20 cellular contexts compared by ENCODE assay signal in the genomic region with DNA sequence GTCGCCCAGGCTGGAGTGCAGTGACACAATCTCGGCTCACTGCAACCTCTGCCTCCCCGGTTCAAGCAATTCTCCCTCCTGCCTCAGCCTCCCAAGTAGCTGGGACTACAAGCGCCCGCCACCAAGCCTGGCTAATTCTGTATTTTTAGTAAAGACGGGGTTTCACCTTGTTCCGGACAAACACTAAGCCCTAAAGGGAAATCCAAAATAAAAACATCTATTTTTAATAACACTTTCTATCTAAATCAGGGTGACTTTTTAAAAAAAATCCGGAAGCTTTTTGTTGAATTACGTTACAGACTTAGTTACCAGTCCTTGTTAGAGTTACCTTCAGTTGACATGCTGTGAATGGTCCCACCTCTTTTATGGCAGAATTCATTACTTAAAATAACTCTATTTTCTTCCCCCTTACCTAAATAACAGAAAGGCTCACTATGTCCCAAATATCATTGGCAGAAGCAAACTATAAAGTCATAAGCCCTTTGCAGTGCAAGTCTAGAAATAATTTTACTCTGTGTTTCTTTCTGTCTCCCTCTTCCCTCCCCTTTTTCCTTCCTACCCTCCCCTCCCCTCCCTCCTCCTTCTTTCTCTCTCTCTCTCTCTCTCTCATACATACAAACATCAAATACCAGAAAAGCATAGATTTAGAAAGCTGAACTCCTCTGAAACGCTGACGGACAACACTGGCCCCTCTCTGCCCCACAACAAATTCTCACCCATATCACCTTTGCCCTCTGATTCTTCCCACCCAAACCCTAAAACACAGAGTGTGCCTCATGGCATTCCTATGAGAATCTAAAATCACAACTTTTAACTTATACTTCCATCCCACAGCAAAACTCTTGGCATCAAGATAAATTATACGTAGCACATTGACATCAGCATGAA. TPM values are rescaled to one million over a fixed set of nuclear protein-coding genes. Genes with fewer than 3 reads are reported as not detected.
A peak's percentile ranks its signal among the peaks of the same experiment; 100 is the strongest.
DNase-seq lines count a peak whose midpoint lies in the region; ATAC-seq, FAIRE-seq and TF ChIP-seq lines count a peak whose summit lies in the region.
"Had no signal": no experiment of that assay in that cellular context is flagged by ENCODE, and none has a peak within 500 bp of the region (broad histone marks: within the 10 kb centered on the region; RNA-seq: fewer than 3 reads in every experiment).

No MANE protein-coding gene starts in this region.

- no peak overlapping the region for H3K4me2 ChIP-seq in PC-3 (ENCODE audit: low read length)
- H3K4me2 ChIP-seq in endothelial cell of umbilical vein (ENCODE audit: insufficient read depth, low read length): no peak overlapping the region
- H3K4me2 ChIP-seq: KMS-11 had no signal

- no peaks in the 10 kb centered on the region for H3K27me3 Mint-ChIP-seq in mesothelial cell of epicardium (ENCODE audit: low read depth)
- H3K27me3 Mint-ChIP-seq in activated T-helper 1 cell treated with anti-CD3 and anti-CD28 coated beads, Interleukin-12 subunit alpha, Interleukin-12 subunit beta, Interleukin-2, Interleukin-4 antibody, amounts not matched to agents 30 ng/mL and 10 ng/mL and 1 ng/mL, durations not matched to agents 14 hours and 24 hours and 36 hours (ENCODE audit: insufficient read depth): peaks cover 10% of the 10 kb centered on the region

- H3K27ac Mint-ChIP-seq in mesothelial cell of epicardium: peak overlapping the region; percentile 1
- no peak overlapping the region for H3K27ac Mint-ChIP-seq in activated T-helper 1 cell treated with anti-CD3 and anti-CD28 coated beads, Interleukin-12 subunit alpha, Interleukin-12 subunit beta, Interleukin-2, Interleukin-4 antibody, amounts not matched to agents 30 ng/mL and 10 ng/mL and 1 ng/mL, durations not matched to agents 14 hours and 24 hours and 36 hours
- H3K27ac Mint-ChIP-seq: activated naive CD8-positive, alpha-beta T cell; nephron progenitor cell had no signal

- H3K9me3 Mint-ChIP-seq in mesothelial cell of epicardium: no peaks in the 10 kb centered on the region
- no peaks in the 10 kb centered on the region for H3K9me3 Mint-ChIP-seq in activated T-helper 1 cell treated with anti-CD3 and anti-CD28 coated beads, Interleukin-12 subunit alpha, Interleukin-12 subunit beta, Interleukin-2, Interleukin-4 antibody, amounts not matched to agents 30 ng/mL and 10 ng/mL and 1 ng/mL, durations not matched to agents 14 hours and 24 hours and 36 hours
- H3K9me3 Mint-ChIP-seq: nephron progenitor cell had no signal

- CTCF ChIA-PET in AG04449 (lab: Yijun Ruan, JAX): interaction anchor here (0.8 to 2.4 kb wide), 3 partner anchors 86 to 891 kb away, joined by 3 to 10 read pairs (median 3); no protein-coding TSS in a partner anchor
- CTCF ChIA-PET in PC-3 (lab: Charles Lee): no interaction called here
- CTCF ChIA-PET in endothelial cell of umbilical vein (lab: Charles Lee): interaction anchor here (0.6 to 16.6 kb wide), 11 partner anchors 11 to 158 kb away, joined by 3 to 379 read pairs (median 4); no protein-coding TSS in a partner anchor

- POLR2A ChIA-PET in AG04449 (lab: Yijun Ruan, JAX): interaction anchor here (0.7 to 1.9 kb wide), 8 partner anchors 13 to 455 kb away, joined by 3 to 7 read pairs (median 4); a partner anchor contains a TSS
- POLR2A ChIA-PET in PC-3 (lab: Charles Lee; ENCODE audit: unreplicated experiment): interaction anchor here (0.6 kb wide), 1 partner anchor 16 kb away, joined by 4 read pairs; no protein-coding TSS in a partner anchor
- POLR2A ChIA-PET in endothelial cell of umbilical vein (lab: Charles Lee): interaction anchor here (0.6 to 5.3 kb wide), 10 partner anchors 18 to 776 kb away, joined by 3 to 49 read pairs (median 6); a partner anchor contains a TSS

- H3K4me1 ChIP-seq in PC-3 (ENCODE audit: insufficient read depth, low read length) (peaks cover 24% of the 10 kb centered on the region), endothelial cell of umbilical vein (ENCODE audit: control insufficient read depth, extremely low read depth, insufficient read depth, low read length) (peaks cover 7% of the 10 kb centered on the region)
- H3K4me1 ChIP-seq: uterus had no signal

- peaks cover 11% of the 10 kb centered on the region for H3K36me3 Mint-ChIP-seq in mesothelial cell of epicardium
- H3K36me3 Mint-ChIP-seq in activated T-helper 1 cell treated with anti-CD3 and anti-CD28 coated beads, Interleukin-12 subunit alpha, Interleukin-12 subunit beta, Interleukin-2, Interleukin-4 antibody, amounts not matched to agents 30 ng/mL and 10 ng/mL and 1 ng/mL, durations not matched to agents 14 hours and 24 hours and 36 hours (ENCODE audit: low read depth): peaks cover 3% of the 10 kb centered on the region
- H3K36me3 Mint-ChIP-seq: activated naive CD8-positive, alpha-beta T cell had no signal

- no peaks in the 10 kb centered on the region for H3K9me2 ChIP-seq in PC-3 (replicated peaks; ENCODE audit: low read length)

- H2AFZ ChIP-seq in PC-3 (ENCODE audit: low read length) (no peak overlapping the region), endothelial cell of umbilical vein (ENCODE audit: low read depth, low read length) (no peak overlapping the region)

- H3K4me1 Mint-ChIP-seq in mesothelial cell of epicardium: peaks cover 21% of the 10 kb centered on the region
- peaks cover under 1% of the 10 kb centered on the region for H3K4me1 Mint-ChIP-seq in activated T-helper 1 cell treated with anti-CD3 and anti-CD28 coated beads, Interleukin-12 subunit alpha, Interleukin-12 subunit beta, Interleukin-2, Interleukin-4 antibody, amounts not matched to agents 30 ng/mL and 10 ng/mL and 1 ng/mL, durations not matched to agents 14 hours and 24 hours and 36 hours (ENCODE audit: low read depth)
- H3K4me1 Mint-ChIP-seq: nephron progenitor cell had no signal

- H3K4me3 Mint-ChIP-seq in mesothelial cell of epicardium: no peak overlapping the region
- no peak overlapping the region for H3K4me3 Mint-ChIP-seq in activated T-helper 1 cell treated with anti-CD3 and anti-CD28 coated beads, Interleukin-12 subunit alpha, Interleukin-12 subunit beta, Interleukin-2, Interleukin-4 antibody, amounts not matched to agents 30 ng/mL and 10 ng/mL and 1 ng/mL, durations not matched to agents 14 hours and 24 hours and 36 hours
- H3K4me3 Mint-ChIP-seq: activated naive CD8-positive, alpha-beta T cell; nephron progenitor cell had no signal

- no peaks in the 10 kb centered on the region for H3K79me2 ChIP-seq in PC-3 (ENCODE audit: low read length)
- H3K79me2 ChIP-seq in endothelial cell of umbilical vein (ENCODE audit: control insufficient read depth, insufficient read depth, low read length): no peaks in the 10 kb centered on the region

- no TSS peak for BruUV-seq in PC-3 (replicated peaks; lab: Mats Ljungman, UMichigan)
- BruUV-seq in endothelial cell of umbilical vein (replicated peaks; lab: Mats Ljungman, UMichigan): no TSS peak

- H3K9ac ChIP-seq in PC-3 (ENCODE audit: low read length): no peak overlapping the region
- H3K9ac ChIP-seq in endothelial cell of umbilical vein (replicated peaks; ENCODE audit: extremely low read depth, insufficient read depth, low read length): no peak overlapping the region
- H3K9ac ChIP-seq: KMS-11 had no signal

- H3K27me3 ChIP-seq in PC-3 (ENCODE audit: low read length): no peaks in the 10 kb centered on the region
- H3K27me3 ChIP-seq in endothelial cell of umbilical vein (ENCODE audit: control insufficient read depth in 2 of 2, insufficient read depth in 2 of 2, low read length in 2 of 2): no peaks in the 10 kb centered on the region
- H3K27me3 ChIP-seq: uterus had no signal

- DNase-seq in AG04449 (ENCODE audit: low read depth, low spot score) (peak; percentile 42), PC-3 (peak; percentile 25), endothelial cell of umbilical vein (ENCODE audit: low read depth, low spot score) (peak; percentile 89), mesothelial cell of epicardium (ENCODE audit: low spot score in 2 of 2, unreplicated experiment in 2 of 2) (no peak), GM19239 (ENCODE audit: insufficient read length, low spot score) (no peak)
- DNase-seq in activated T-helper 1 cell treated with anti-CD3 and anti-CD28 coated beads, Interleukin-12 subunit alpha, Interleukin-12 subunit beta, Interleukin-2, Interleukin-4 antibody, amounts not matched to agents 30 ng/mL and 10 ng/mL and 1 ng/mL, durations not matched to agents 14 hours and 24 hours and 36 hours (ENCODE audit: low spot score): no peak
- DNase-seq: activated CD8-positive, alpha-beta memory T cell treated with anti-CD3 and anti-CD28 coated beads, Interleukin-2, amount 50 U/mL, for 4 hours; central memory CD4-positive, alpha-beta T cell; HCEC 1CT; left ventricle myocardium inferior; NCI-H146; NCI-H446; nephron progenitor cell; right cardiac atrium; stimulated activated CD4-positive, alpha-beta T cell treated with anti-CD3 and anti-CD28 coated beads, Interleukin-4, amount 100 ng/mL, for 24 hours; uterus had no signal

- intact Hi-C loops in PC-3 (cut with micrococcal nuclease): no loop called here
- intact Hi-C loops in endothelial cell of umbilical vein (cut with micrococcal nuclease): loop anchor here (1.0 to 5.0 kb wide), 5 partner anchors 25 to 427 kb away; a partner anchor contains a TSS
- intact Hi-C loops in activated T-helper 1 cell treated with anti-CD3 and anti-CD28 coated beads, Interleukin-12 subunit alpha, Interleukin-12 subunit beta, Interleukin-2, Interleukin-4 antibody, amounts not matched to agents 30 ng/mL and 10 ng/mL and 1 ng/mL, durations not matched to agents 14 hours and 24 hours and 36 hours (cut with micrococcal nuclease): no loop called here

- H3K9me1 ChIP-seq in endothelial cell of umbilical vein (replicated peaks; ENCODE audit: control insufficient read depth, extremely low read depth, insufficient read depth, low read length): no peaks in the 10 kb centered on the region

- no peaks in the 10 kb centered on the region for H3K9me3 ChIP-seq in PC-3 (ENCODE audit: low read length)
- no peaks in the 10 kb centered on the region for H3K9me3 ChIP-seq in endothelial cell of umbilical vein (replicated peaks; ENCODE audit: control insufficient read depth, insufficient read depth, low read length)
- H3K9me3 ChIP-seq: left ventricle myocardium inferior, uterus had no signal

- H3K36me3 ChIP-seq in PC-3 (ENCODE audit: low read depth, low read length) (peaks cover 34% of the 10 kb centered on the region), endothelial cell of umbilical vein (ENCODE audit: control insufficient read depth in 2 of 2, extremely low read depth in 1 of 2, insufficient read depth in 2 of 2, low read length in 2 of 2) (peaks cover 5 to 15% of the 10 kb centered on the region in 2 experiments)

- no peak for TF ChIP-seq CTCF in AG04449 (IDR thresholded peaks at IDR 0.05; ENCODE audit: insufficient read depth, low read length, missing control alignments)
- TF ChIP-seq CTCF in PC-3 (conservative IDR thresholded peaks at IDR 0.05; ENCODE audit: low read depth, low read length): no peak
- TF ChIP-seq CTCF in endothelial cell of umbilical vein (IDR thresholded peaks at IDR 0.05; ENCODE audit: extremely low read depth in 1 of 2, insufficient read depth in 1 of 2, low read depth in 1 of 2, low read length in 2 of 2): no peak
- no peak for TF ChIP-seq CTCF in mesothelial cell of epicardium (IDR thresholded peaks at IDR 0.05; ENCODE audit: unreplicated experiment)

- H4K20me1 ChIP-seq in PC-3 (ENCODE audit: low read length) (peaks cover 9% of the 10 kb centered on the region), endothelial cell of umbilical vein (replicated peaks; ENCODE audit: control insufficient read depth, extremely low read depth, insufficient read depth, low read length) (no peaks in the 10 kb centered on the region)

- H3F3A ChIP-seq in PC-3 (ENCODE audit: low read length, unreplicated experiment): peaks cover 30% of the 10 kb centered on the region

- peak; percentile 76 for TF ChIP-seq POLR2A in endothelial cell of umbilical vein (IDR thresholded peaks at IDR 0.05; ENCODE audit: low read depth, low read length)

- ATAC-seq in PC-3 (no peak), GM19328 (IDR thresholded peaks at IDR 0.05; ENCODE audit: unreplicated experiment) (no peak), HG03469 (IDR thresholded peaks at IDR 0.05; ENCODE audit: unreplicated experiment) (no peak)

- FAIRE-seq in endothelial cell of umbilical vein (lab: Jason Lieb, UNC) (no peak), GM19239 (lab: Jason Lieb, UNC) (no peak)

- H3K4me3 ChIP-seq in AG04449 (ENCODE audit: low read depth, low read length): no peak overlapping the region
- no peak overlapping the region for H3K4me3 ChIP-seq in PC-3 (ENCODE audit: low read length)
- H3K4me3 ChIP-seq in endothelial cell of umbilical vein (replicated peaks in 1 of 3; ENCODE audit: insufficient read depth in 1 of 3, low read depth in 1 of 3, low read length in 3 of 3): no peak overlapping the region
- H3K4me3 ChIP-seq: left ventricle myocardium inferior, uterus had no signal

- dilution Hi-C loops in endothelial cell of umbilical vein (cut with MboI; ENCODE audit: extremely low pct_ligation_motif_present, low sequenced_read_pairs): no loop called here

- H3K27ac ChIP-seq in PC-3 (ENCODE audit: low read length) (no peak overlapping the region), endothelial cell of umbilical vein (ENCODE audit: insufficient read depth, low read depth, low read length) (no peak overlapping the region)
- H3K27ac ChIP-seq: KMS-11 had no signal

RNA-seq across cellular contexts. Expression of a gene that starts 18.3 kb away (rescaled TPM):
- total RNA-seq in PC-3 (2014; rRNA removed): 305 and 374 TPM in 2 replicates
- 8,837 and 8,883 TPM in 2 replicates for total RNA-seq in endothelial cell of umbilical vein
- 6,148 and 6,293 TPM in 2 replicates for polyA plus RNA-seq in endothelial cell of umbilical vein
- polyA plus RNA-seq in endothelial cell of umbilical vein (2011; cell fraction: cytosol; rRNA removed): 2,202 and 2,655 TPM in 2 replicates
- polyA plus RNA-seq in endothelial cell of umbilical vein (2011; cell fraction: nucleus; rRNA removed): 17,201 and 26,660 TPM in 2 replicates
- polyA plus RNA-seq in endothelial cell of umbilical vein (2012): 3,629 and 3,767 TPM in 2 replicates
- polyA minus RNA-seq in endothelial cell of umbilical vein: 17,988 and 18,091 TPM in 2 replicates
- polyA minus RNA-seq in endothelial cell of umbilical vein (2011; cell fraction: cytosol; rRNA and poly(A)+ RNA removed): 7.8 TPM
- 23,649 and 24,248 TPM in 2 replicates for polyA minus RNA-seq in endothelial cell of umbilical vein (2011; cell fraction: nucleus; rRNA and poly(A)+ RNA removed)
- 332 to 367 TPM (median 337 TPM) in 3 replicates for total RNA-seq in mesothelial cell of epicardium
- 2.3 and 3.2 TPM in 2 replicates for total RNA-seq in activated T-helper 1 cell treated with anti-CD3 and anti-CD28 coated beads, Interleukin-12 subunit alpha, Interleukin-12 subunit beta, Interleukin-2, Interleukin-4 antibody, amounts not matched to agents 30 ng/mL and 10 ng/mL and 1 ng/mL, durations not matched to agents 14 hours and 24 hours and 36 hours

Comparison
In these comparisons a context has a peak if more than half of its experiments do, and no peak if none do; other contexts are left out.
1. DNase-seq: peak in AG04449 (single experiment), PC-3 (single experiment) and endothelial cell of umbilical vein (single experiment); none in mesothelial cell of epicardium (0 of 2), GM19239 (single experiment) and activated T-helper 1 cell treated with anti-CD3 and anti-CD28 coated beads, Interleukin-12 subunit alpha, Interleukin-12 subunit beta, Interleukin-2, Interleukin-4 antibody, amounts not matched to agents 30 ng/mL and 10 ng/mL and 1 ng/mL, durations not matched to agents 14 hours and 24 hours and 36 hours (single experiment).
2. RNA of a gene that starts 18.3 kb away (total RNA-seq): 8,837 to 8,883 TPM in endothelial cell of umbilical vein, 332 to 367 TPM in mesothelial cell of epicardium and 305 to 374 TPM in PC-3; 2.3 to 3.2 TPM in activated T-helper 1 cell treated with anti-CD3 and anti-CD28 coated beads, Interleukin-12 subunit alpha, Interleukin-12 subunit beta, Interleukin-2, Interleukin-4 antibody, amounts not matched to agents 30 ng/mL and 10 ng/mL and 1 ng/mL, durations not matched to agents 14 hours and 24 hours and 36 hours; every median in the first group is over 10 times any median in the second.